ENCODE assay signal across 10 cellular contexts in genomic region chr5:173714551-173715428, GRCh38.
DNase-seq lines count a peak whose midpoint lies in the region; ATAC-seq, FAIRE-seq and TF ChIP-seq lines count a peak whose summit lies in the region.
"Had no signal": no experiment of that assay in that cellular context is flagged by ENCODE, and none has a peak within 500 bp of the region (broad histone marks: within the 10 kb centered on the region; RNA-seq: fewer than 3 reads in every experiment).

No MANE protein-coding gene starts in this region.

- peaks cover 6% of the 10 kb centered on the region for H3K4me1 Mint-ChIP-seq in activated T-helper 17 cell treated with anti-CD3 and anti-CD28 coated beads, Interleukin-2, amount 50 U/mL, for 72 hours
- H3K4me1 Mint-ChIP-seq: activated naive CD4-positive, alpha-beta T cell treated with anti-CD3 and anti-CD28 coated beads, Interleukin-2, amount 10 ng/mL, durations not matched to agents 7 days and 5 days had no signal

- no peaks in the 10 kb centered on the region for H3K36me3 Mint-ChIP-seq in activated T-helper 17 cell treated with anti-CD3 and anti-CD28 coated beads, Interleukin-2, amount 50 U/mL, for 72 hours (ENCODE audit: low read depth)
- H3K36me3 Mint-ChIP-seq: activated naive CD4-positive, alpha-beta T cell treated with anti-CD3 and anti-CD28 coated beads, Interleukin-2, amount 10 ng/mL, durations not matched to agents 7 days and 5 days had no signal

- DNase-seq in AG08395 (ENCODE audit: low spot score) (peak; percentile 96), HTR-8/SVneo (ENCODE audit: insufficient read length, low spot score) (peak; percentile 68), hepatic stellate cell (ENCODE audit: low spot score) (peak; percentile 83)
- DNase-seq in activated CD4-positive, alpha-beta T cell treated with anti-CD3 and anti-CD28 coated beads for 4 hours: no peak
- DNase-seq: activated naive CD4-positive, alpha-beta T cell treated with anti-CD3 and anti-CD28 coated beads, Interleukin-2, amount 10 ng/mL, durations not matched to agents 7 days and 5 days; NCI-H1694 treated with DMSO at 0.1 percent for 48 hours had no signal

- no peak for TF ChIP-seq POLR2A in GM18505 (IDR thresholded peaks at IDR 0.05; ENCODE audit: borderline replicate concordance, extremely low read depth, insufficient read depth, insufficient read length)

- no peak overlapping the region for H3K27ac Mint-ChIP-seq in activated T-helper 17 cell treated with anti-CD3 and anti-CD28 coated beads, Interleukin-2, amount 50 U/mL, for 72 hours
- H3K27ac Mint-ChIP-seq: activated naive CD4-positive, alpha-beta T cell treated with anti-CD3 and anti-CD28 coated beads, Interleukin-2, amount 10 ng/mL, durations not matched to agents 7 days and 5 days had no signal

- H3K9me3 Mint-ChIP-seq in activated T-helper 17 cell treated with anti-CD3 and anti-CD28 coated beads, Interleukin-2, amount 50 U/mL, for 72 hours: no peaks in the 10 kb centered on the region
- H3K9me3 Mint-ChIP-seq: activated naive CD4-positive, alpha-beta T cell treated with anti-CD3 and anti-CD28 coated beads, Interleukin-2, amount 10 ng/mL, durations not matched to agents 7 days and 5 days had no signal

- H3K4me3 Mint-ChIP-seq in activated T-helper 17 cell treated with anti-CD3 and anti-CD28 coated beads, Interleukin-2, amount 50 U/mL, for 72 hours: no peak overlapping the region
- H3K4me3 Mint-ChIP-seq: activated naive CD4-positive, alpha-beta T cell treated with anti-CD3 and anti-CD28 coated beads, Interleukin-2, amount 10 ng/mL, durations not matched to agents 7 days and 5 days had no signal

- H3K27me3 Mint-ChIP-seq in activated T-helper 17 cell treated with anti-CD3 and anti-CD28 coated beads, Interleukin-2, amount 50 U/mL, for 72 hours: peaks cover 11% of the 10 kb centered on the region

- no peak for FAIRE-seq in HTR-8/SVneo (lab: Jason Lieb, UNC)

- peak; percentile 58 for ATAC-seq in activated T-helper 17 cell treated with anti-CD3 and anti-CD28 coated beads, Interleukin-2, amount 50 U/mL, for 72 hours (replicated peaks)
- ATAC-seq in GM18505 (IDR thresholded peaks at IDR 0.05; ENCODE audit: unreplicated experiment) (no peak), HG03354 (IDR thresholded peaks at IDR 0.05; ENCODE audit: poor library complexity, severe bottlenecking, unreplicated experiment) (no peak), HG03457 (IDR thresholded peaks at IDR 0.05; ENCODE audit: unreplicated experiment) (no peak)

Comparison
In these comparisons a context has a peak if more than half of its experiments do, and no peak if none do; other contexts are left out.
1. DNase-seq: peak in AG08395 (single experiment), HTR-8/SVneo (single experiment) and hepatic stellate cell (single experiment); none in activated CD4-positive, alpha-beta T cell treated with anti-CD3 and anti-CD28 coated beads for 4 hours (0 of 2).